Comparison of ENCODE assay signal across 3 cellular contexts in the genomic region with DNA sequence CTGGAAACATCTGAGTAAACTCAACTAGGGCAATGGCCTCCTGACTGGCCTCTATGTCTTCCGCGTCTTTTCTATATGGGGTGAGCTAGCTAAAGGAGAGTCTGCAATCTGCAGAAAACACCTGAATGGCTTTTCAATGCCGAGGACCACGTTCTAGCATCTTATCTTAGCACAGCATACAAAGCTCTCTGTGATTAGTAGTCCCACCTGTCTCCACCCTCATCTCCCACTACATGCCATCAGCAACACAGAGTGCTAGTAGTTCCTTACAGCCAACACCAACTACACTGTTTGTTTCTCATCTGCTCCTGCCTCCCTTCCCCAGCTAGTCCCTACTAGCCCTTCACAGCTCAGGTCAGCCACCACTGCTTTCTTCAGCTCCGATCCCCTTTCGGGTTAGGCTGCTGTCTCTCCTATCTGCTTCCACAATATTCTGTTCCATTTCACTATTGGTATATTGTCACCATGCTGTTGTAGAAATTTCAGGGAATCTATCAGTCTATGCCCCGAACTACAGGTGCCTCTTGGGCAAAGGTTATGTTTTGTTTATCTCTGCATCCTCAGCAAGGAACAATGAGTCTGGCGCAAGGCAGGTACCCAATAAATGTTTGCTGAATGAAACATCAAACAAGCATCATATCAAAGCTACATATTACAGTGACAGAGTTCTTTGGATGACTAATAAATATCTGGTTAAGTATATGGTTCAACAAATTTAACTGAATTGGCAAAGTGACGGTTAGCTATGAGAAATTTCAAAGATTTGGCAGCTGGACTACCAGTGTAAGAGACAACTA.
TF ChIP-seq lines count a peak whose summit lies in the region.

No MANE protein-coding gene starts in this region.

TF ChIP-seq in WTC11, 78 proteins besides CTCF, POLR2A, EP300 and RAD21:
- TF ChIP-seq, protein P1, sequence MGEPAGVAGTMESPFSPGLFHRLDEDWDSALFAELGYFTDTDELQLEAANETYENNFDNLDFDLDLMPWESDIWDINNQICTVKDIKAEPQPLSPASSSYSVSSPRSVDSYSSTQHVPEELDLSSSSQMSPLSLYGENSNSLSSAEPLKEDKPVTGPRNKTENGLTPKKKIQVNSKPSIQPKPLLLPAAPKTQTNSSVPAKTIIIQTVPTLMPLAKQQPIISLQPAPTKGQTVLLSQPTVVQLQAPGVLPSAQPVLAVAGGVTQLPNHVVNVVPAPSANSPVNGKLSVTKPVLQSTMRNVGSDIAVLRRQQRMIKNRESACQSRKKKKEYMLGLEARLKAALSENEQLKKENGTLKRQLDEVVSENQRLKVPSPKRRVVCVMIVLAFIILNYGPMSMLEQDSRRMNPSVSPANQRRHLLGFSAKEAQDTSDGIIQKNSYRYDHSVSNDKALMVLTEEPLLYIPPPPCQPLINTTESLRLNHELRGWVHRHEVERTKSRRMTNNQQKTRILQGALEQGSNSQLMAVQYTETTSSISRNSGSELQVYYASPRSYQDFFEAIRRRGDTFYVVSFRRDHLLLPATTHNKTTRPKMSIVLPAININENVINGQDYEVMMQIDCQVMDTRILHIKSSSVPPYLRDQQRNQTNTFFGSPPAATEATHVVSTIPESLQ (CRISPR knock-in tag; IDR thresholded peaks at IDR 0.05), result no peak
- TF ChIP-seq PRRX2 (CRISPR knock-in tag; IDR thresholded peaks at IDR 0.05), result no peak
- TF ChIP-seq ZNF232 (CRISPR knock-in tag; IDR thresholded peaks at IDR 0.05), result no peak
- TF ChIP-seq NFE2L1 (CRISPR knock-in tag; IDR thresholded peaks at IDR 0.05), result no peak

TF ChIP-seq in H1, 55 proteins besides CTCF, POLR2A, EP300 and RAD21:
- TF ChIP-seq ZNF274 (IDR thresholded peaks at IDR 0.05; ENCODE audit: borderline replicate concordance, extremely low read depth, low read length) (no peak), HDAC6 (IDR thresholded peaks at IDR 0.05; ENCODE audit: low read depth, low read length) (no peak), MAFK (IDR thresholded peaks at IDR 0.05; ENCODE audit: low read depth, low read length) (no peak), HDAC2 (IDR thresholded peaks at IDR 0.05; ENCODE audit: borderline replicate concordance in 1 of 2, low read depth in 2 of 2, low read length in 2 of 2) (no peak), GTF2F1 (IDR thresholded peaks at IDR 0.05; ENCODE audit: borderline replicate concordance, low read depth, low read length) (no peak), NRF1 (IDR thresholded peaks at IDR 0.05; ENCODE audit: low read depth, low read length) (no peak), BRCA1 (IDR thresholded peaks at IDR 0.05; ENCODE audit: low read depth, low read length) (no peak), RBBP5 (IDR thresholded peaks at IDR 0.05; ENCODE audit: borderline replicate concordance, low read depth, low read length) (no peak)
- TF ChIP-seq, protein P2, sequence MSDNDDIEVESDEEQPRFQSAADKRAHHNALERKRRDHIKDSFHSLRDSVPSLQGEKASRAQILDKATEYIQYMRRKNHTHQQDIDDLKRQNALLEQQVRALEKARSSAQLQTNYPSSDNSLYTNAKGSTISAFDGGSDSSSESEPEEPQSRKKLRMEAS (IDR thresholded peaks at IDR 0.05), result no peak

TF ChIP-seq in HepG2, 621 proteins besides CTCF, POLR2A, EP300 and RAD21:
- TF ChIP-seq ZNF337 (CRISPR knock-in tag; IDR thresholded peaks at IDR 0.05; ENCODE audit: borderline replicate concordance, low read depth) (no peak), SOX13 (IDR thresholded peaks at IDR 0.05) (no peak), SOX13 (CRISPR knock-in tag; conservative IDR thresholded peaks at IDR 0.05 in 1 of 2, IDR thresholded peaks at IDR 0.05 in 1 of 2) (peak in 1 of 2 experiments; percentile 64; a peak in 2 of 4 replicates), PPARG (CRISPR knock-in tag; conservative IDR thresholded peaks at IDR 0.05) (0 out of 2 replicates have a peak, but pooled peaks have one; percentile 13), HDAC1 (CRISPR knock-in tag; IDR thresholded peaks at IDR 0.05) (no peak), SOX6 (IDR thresholded peaks at IDR 0.05) (no peak), SOX6 (CRISPR knock-in tag; IDR thresholded peaks at IDR 0.05) (peak; percentile 70)
- TF ChIP-seq, protein P3, sequence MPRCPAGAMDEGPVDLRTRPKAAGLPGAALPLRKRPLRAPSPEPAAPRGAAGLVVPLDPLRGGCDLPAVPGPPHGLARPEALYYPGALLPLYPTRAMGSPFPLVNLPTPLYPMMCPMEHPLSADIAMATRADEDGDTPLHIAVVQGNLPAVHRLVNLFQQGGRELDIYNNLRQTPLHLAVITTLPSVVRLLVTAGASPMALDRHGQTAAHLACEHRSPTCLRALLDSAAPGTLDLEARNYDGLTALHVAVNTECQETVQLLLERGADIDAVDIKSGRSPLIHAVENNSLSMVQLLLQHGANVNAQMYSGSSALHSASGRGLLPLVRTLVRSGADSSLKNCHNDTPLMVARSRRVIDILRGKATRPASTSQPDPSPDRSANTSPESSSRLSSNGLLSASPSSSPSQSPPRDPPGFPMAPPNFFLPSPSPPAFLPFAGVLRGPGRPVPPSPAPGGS (CRISPR knock-in tag; IDR thresholded peaks at IDR 0.05), result peak; percentile 43; the same call in 1 of the 2 replicates
TF ChIP-seq in HepG2: peak in this region for 4.
